In genomic region chr2:230765611-230766300, GRCh38 we compare ENCODE assay signal across 13 cellular contexts. TPM values are rescaled to one million over a fixed set of nuclear protein-coding genes. Genes with fewer than 3 reads are reported as not detected.
DNase-seq lines count a peak whose midpoint lies in the region; ATAC-seq, FAIRE-seq and TF ChIP-seq lines count a peak whose summit lies in the region.
"Had no signal": no experiment of that assay in that cellular context is flagged by ENCODE, and none has a peak within 500 bp of the region (broad histone marks: within the 10 kb centered on the region; RNA-seq: fewer than 3 reads in every experiment).

No MANE protein-coding gene starts in this region.

- H3K4me1 Mint-ChIP-seq in CD8-positive, alpha-beta T cell (ENCODE audit: low read depth): peaks cover 60% of the 10 kb centered on the region
- H3K4me1 Mint-ChIP-seq in astrocyte (ENCODE audit: low read depth, unreplicated experiment): peaks cover 14% of the 10 kb centered on the region

- POLR2A ChIA-PET in CD8-positive, alpha-beta T cell (lab: Charles Lee): interaction anchor here (1.1 kb wide), 1 partner anchor 16 kb away, joined by 3 read pairs; no protein-coding TSS in a partner anchor

- peak overlapping the region; percentile 3 for H3K27ac Mint-ChIP-seq in CD8-positive, alpha-beta T cell
- peak overlapping the region; percentile 55 for H3K27ac Mint-ChIP-seq in astrocyte (ENCODE audit: unreplicated experiment)

- peaks cover 25% of the 10 kb centered on the region for H4K20me1 ChIP-seq in astrocyte (ENCODE audit: insufficient read depth, low read length)

- H4K91ac ChIP-seq in neuronal stem cell (ENCODE audit: low read depth, low read length, poor library complexity): no peak overlapping the region

- intact Hi-C loops in CD8-positive, alpha-beta T cell (cut with DNase I, micrococcal nuclease): no loop called here

- H2BK120ac ChIP-seq in mesendoderm (ENCODE audit: low read depth, low read length): no peak overlapping the region
- H2BK120ac ChIP-seq in neuronal stem cell (ENCODE audit: low read depth, low read length): no peak overlapping the region

- H2BK12ac ChIP-seq in neuronal stem cell (ENCODE audit: low read length): no peak overlapping the region

- no peaks in the 10 kb centered on the region for H3K9me3 Mint-ChIP-seq in CD8-positive, alpha-beta T cell
- H3K9me3 Mint-ChIP-seq in astrocyte (ENCODE audit: unreplicated experiment): no peaks in the 10 kb centered on the region

- H3K27ac ChIP-seq in CD8-positive, alpha-beta T cell (ENCODE audit: low read depth, low read length): no peak overlapping the region
- H3K27ac ChIP-seq in astrocyte (ENCODE audit: low read depth, low read length) (no peak overlapping the region), mesendoderm (ENCODE audit: low read depth, low read length) (peak overlapping the region; percentile 27), neuronal stem cell (replicated peaks; ENCODE audit: low read length) (no peak overlapping the region)
- H3K27ac ChIP-seq: dorsolateral prefrontal cortex had no signal

- H3K56ac ChIP-seq in mesendoderm (ENCODE audit: low read length): no peak overlapping the region

- no peak overlapping the region for H3K14ac ChIP-seq in neuronal stem cell (ENCODE audit: low read length)

- H3K23ac ChIP-seq in mesendoderm (ENCODE audit: low read length): no peak overlapping the region
- no peak overlapping the region for H3K23ac ChIP-seq in neuronal stem cell (ENCODE audit: low read depth, low read length, poor library complexity)

- H2BK5ac ChIP-seq in mesendoderm (ENCODE audit: low read length): no peak overlapping the region
- H2BK5ac ChIP-seq in neuronal stem cell (ENCODE audit: low read length): no peak overlapping the region

- H3K4me2 ChIP-seq in astrocyte (ENCODE audit: low read length) (no peak overlapping the region), mesendoderm (ENCODE audit: low read length) (no peak overlapping the region), neuronal stem cell (ENCODE audit: insufficient read depth, low read length, poor library complexity, severe bottlenecking) (no peak overlapping the region)

- no peak for TF ChIP-seq CTCF in CD8-positive, alpha-beta T cell (IDR thresholded peaks at IDR 0.05)
- no peak for TF ChIP-seq CTCF in astrocyte (IDR thresholded peaks at IDR 0.05; ENCODE audit: insufficient read depth, low read depth, low read length)

- peaks cover 3% of the 10 kb centered on the region for H3K36me3 ChIP-seq in CD8-positive, alpha-beta T cell (ENCODE audit: insufficient read depth, low read length)
- H3K36me3 ChIP-seq in astrocyte (ENCODE audit: insufficient read depth, low read length): peaks cover 11% of the 10 kb centered on the region
- H3K36me3 ChIP-seq in mesendoderm (ENCODE audit: control insufficient read depth, insufficient read depth, low read length): no peaks in the 10 kb centered on the region
- H3K36me3 ChIP-seq in neuronal stem cell (replicated peaks in 1 of 2; ENCODE audit: control insufficient read depth in 2 of 2, insufficient read depth in 2 of 2, low read length in 2 of 2): peaks cover 6 to 51% of the 10 kb centered on the region in 2 donors

- no peak overlapping the region for H3K4me3 Mint-ChIP-seq in CD8-positive, alpha-beta T cell
- no peak overlapping the region for H3K4me3 Mint-ChIP-seq in astrocyte (ENCODE audit: unreplicated experiment)

- H3K79me2 ChIP-seq in astrocyte (ENCODE audit: insufficient read depth, low read length) (peaks cover 40% of the 10 kb centered on the region), mesendoderm (ENCODE audit: control insufficient read depth, insufficient read depth, low read length) (no peaks in the 10 kb centered on the region)

- no peaks in the 10 kb centered on the region for H3K27me3 ChIP-seq in CD8-positive, alpha-beta T cell (ENCODE audit: insufficient read depth, low read length)
- no peaks in the 10 kb centered on the region for H3K27me3 ChIP-seq in astrocyte (ENCODE audit: insufficient read depth, low read length)
- no peaks in the 10 kb centered on the region for H3K27me3 ChIP-seq in mesendoderm (ENCODE audit: insufficient read depth, low read length, poor library complexity)
- no peaks in the 10 kb centered on the region for H3K27me3 ChIP-seq in neuronal stem cell (ENCODE audit: control insufficient read depth in 3 of 3, insufficient read depth in 3 of 3, low read depth in 1 of 3, low read length in 3 of 3)
- H3K27me3 ChIP-seq: dorsolateral prefrontal cortex, pancreas had no signal

- H3K4ac ChIP-seq in mesendoderm (ENCODE audit: low read depth, low read length) (no peak overlapping the region), neuronal stem cell (ENCODE audit: low read length) (no peak overlapping the region)

- ATAC-seq in CD8-positive, alpha-beta T cell: no peak
- ATAC-seq in HG03432 (IDR thresholded peaks at IDR 0.05; ENCODE audit: unreplicated experiment): no peak
- ATAC-seq: left colon had no signal

- DNase-seq in CD8-positive, alpha-beta T cell: no peak
- DNase-seq in H54 (ENCODE audit: insufficient read length, low spot score) (no peak), astrocyte (ENCODE audit: low read depth) (peak; percentile 55), mesendoderm (peak; percentile 82), hepatic stellate cell (ENCODE audit: low spot score) (no peak), neuronal stem cell (ENCODE audit: low spot score) (no peak)
- DNase-seq: dorsolateral prefrontal cortex, KBM-7, left colon, NCI-H1048, pancreas, SW 1271 had no signal

- H3K4me3 ChIP-seq in CD8-positive, alpha-beta T cell (ENCODE audit: low read depth, low read length): no peak overlapping the region
- H3K4me3 ChIP-seq in astrocyte (ENCODE audit: insufficient read depth, low read depth, low read length) (no peak overlapping the region), mesendoderm (ENCODE audit: low read length) (no peak overlapping the region), neuronal stem cell (ENCODE audit: low read length in 2 of 2) (no peak overlapping the region)
- H3K4me3 ChIP-seq: dorsolateral prefrontal cortex, pancreas had no signal

- peaks cover 7% of the 10 kb centered on the region for H3K4me1 ChIP-seq in CD8-positive, alpha-beta T cell (ENCODE audit: insufficient read depth, low read length)
- H3K4me1 ChIP-seq in astrocyte (ENCODE audit: insufficient read depth, low read length) (peaks cover 7% of the 10 kb centered on the region), mesendoderm (ENCODE audit: control insufficient read depth, low read depth, low read length) (peaks cover 8% of the 10 kb centered on the region), neuronal stem cell (ENCODE audit: control insufficient read depth in 2 of 2, insufficient read depth in 1 of 2, low read depth in 1 of 2, low read length in 2 of 2) (no peaks in the 10 kb centered on the region)

- no peak overlapping the region for H4K5ac ChIP-seq in mesendoderm (ENCODE audit: low read length)

- H3K36me3 Mint-ChIP-seq in CD8-positive, alpha-beta T cell: peaks cover 78% of the 10 kb centered on the region
- peaks cover 19% of the 10 kb centered on the region for H3K36me3 Mint-ChIP-seq in astrocyte (ENCODE audit: low read depth, unreplicated experiment)

- peaks cover 5% of the 10 kb centered on the region for H3K79me1 ChIP-seq in mesendoderm (ENCODE audit: low read length)
- H3K79me1 ChIP-seq in neuronal stem cell (ENCODE audit: low read depth, low read length): peaks cover 2% of the 10 kb centered on the region

- H4K8ac ChIP-seq in mesendoderm (ENCODE audit: low read depth, low read length): no peak overlapping the region
- H4K8ac ChIP-seq in neuronal stem cell (ENCODE audit: low read depth, low read length): no peak overlapping the region

- H3K18ac ChIP-seq in mesendoderm (ENCODE audit: low read length) (no peak overlapping the region), neuronal stem cell (ENCODE audit: low read length) (no peak overlapping the region)

- FAIRE-seq in H54 (lab: Jason Lieb, UNC) (peak; percentile 57), astrocyte (lab: Jason Lieb, UNC) (no peak)
- FAIRE-seq: pancreas had no signal

- H3K9me3 ChIP-seq in CD8-positive, alpha-beta T cell (ENCODE audit: low read length): no peaks in the 10 kb centered on the region
- H3K9me3 ChIP-seq in astrocyte (ENCODE audit: insufficient read depth, low read depth, low read length): no peaks in the 10 kb centered on the region
- H3K9me3 ChIP-seq in neuronal stem cell (replicated peaks in 1 of 2; ENCODE audit: control insufficient read depth in 2 of 2, insufficient read depth in 1 of 2, low read depth in 1 of 2, low read length in 2 of 2): no peaks in the 10 kb centered on the region
- H3K9me3 ChIP-seq: pancreas had no signal

- no peak overlapping the region for H2AFZ ChIP-seq in astrocyte (ENCODE audit: low read depth, low read length)
- H2AFZ ChIP-seq in neuronal stem cell (ENCODE audit: low read length): no peak overlapping the region

- H3K9ac ChIP-seq in astrocyte (ENCODE audit: low read length): no peak overlapping the region
- H3K9ac ChIP-seq in mesendoderm (ENCODE audit: low read length): no peak overlapping the region
- H3K9ac ChIP-seq in neuronal stem cell (ENCODE audit: low read depth, low read length, poor library complexity): no peak overlapping the region

- H3K27me3 Mint-ChIP-seq in CD8-positive, alpha-beta T cell (ENCODE audit: low read depth): no peaks in the 10 kb centered on the region
- no peaks in the 10 kb centered on the region for H3K27me3 Mint-ChIP-seq in astrocyte (ENCODE audit: low read depth, unreplicated experiment)

- no peak overlapping the region for H2BK15ac ChIP-seq in mesendoderm (replicated peaks; ENCODE audit: low read depth)
- H2BK15ac ChIP-seq in neuronal stem cell (ENCODE audit: low read length): no peak overlapping the region

- CTCF ChIA-PET in CD8-positive, alpha-beta T cell (lab: Charles Lee): interaction anchor here (1.0 kb wide), 1 partner anchor 9 kb away, joined by 3 read pairs; no protein-coding TSS in a partner anchor

- H2AK5ac ChIP-seq in mesendoderm (ENCODE audit: low read length) (no peak overlapping the region), neuronal stem cell (ENCODE audit: low read depth, low read length) (no peak overlapping the region)

- no CpG with 5 or more reads among the region's 4 CpGs for WGBS in mesendoderm (ENCODE audit: extremely low coverage, insufficient coverage, low lambda C conversion rate)
- no CpG with 5 or more reads among the region's 4 CpGs for WGBS in neuronal stem cell (ENCODE audit: extremely low coverage in 2 of 2, insufficient read length in 2 of 2, insufficient replicate concordance in 1 of 2), 2 donors

- TF ChIP-seq POLR2A in H54 (IDR thresholded peaks at IDR 0.05; ENCODE audit: low read depth, low read length): no peak

RNA-seq across cellular contexts. Expression of gene CAB39, which starts 53.1 kb away (rescaled TPM):
- 10 to 100 TPM; 36.4 to 42.6 TPM for total RNA-seq in CD8-positive, alpha-beta T cell
- total RNA-seq in astrocyte: 58.6 and 66.6 TPM in 2 replicates
- 33.4 TPM for polyA plus RNA-seq in mesendoderm (2013, experiment 1 of 2)
- polyA plus RNA-seq in mesendoderm (2013, experiment 2 of 2): 34.1 TPM
- 26.9 TPM for polyA plus RNA-seq in neuronal stem cell (2013, experiment 1 of 2)
- 26.4 TPM for polyA plus RNA-seq in neuronal stem cell (2013, experiment 2 of 2)

Comparison
In these comparisons a context has a peak if more than half of its experiments do, and no peak if none do; other contexts are left out.
1. DNase-seq: peak in astrocyte (single experiment) and mesendoderm (single experiment); none in CD8-positive, alpha-beta T cell (0 of 7), H54 (single experiment), hepatic stellate cell (single experiment) and neuronal stem cell (single experiment).